ENCODE assay signal across 2 cellular contexts in the genomic region with DNA sequence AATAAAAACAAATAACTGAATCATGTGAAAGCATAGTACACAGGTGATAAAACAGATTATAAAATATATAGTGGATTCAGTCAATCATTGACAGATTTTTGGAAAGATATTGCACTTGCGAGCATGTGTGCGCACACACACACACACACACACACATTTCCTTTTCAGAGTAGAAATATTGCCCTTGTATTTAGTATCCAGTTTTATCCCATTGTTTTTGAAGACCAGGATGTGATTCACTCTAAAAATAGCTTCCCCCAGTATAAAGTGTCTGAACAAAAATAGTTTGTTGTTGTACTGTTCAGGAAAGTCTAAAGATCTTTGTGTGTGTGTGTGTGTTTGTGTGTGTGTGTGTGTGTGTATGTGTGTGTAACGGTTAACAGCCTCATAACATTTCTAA.
TF ChIP-seq lines count a peak whose summit lies in the region.

No MANE protein-coding gene starts in this region.

TF ChIP-seq in SK-N-SH, 30 proteins besides CTCF, POLR2A, EP300 and RAD21 (continued from another document):
- TF ChIP-seq, protein P1, sequence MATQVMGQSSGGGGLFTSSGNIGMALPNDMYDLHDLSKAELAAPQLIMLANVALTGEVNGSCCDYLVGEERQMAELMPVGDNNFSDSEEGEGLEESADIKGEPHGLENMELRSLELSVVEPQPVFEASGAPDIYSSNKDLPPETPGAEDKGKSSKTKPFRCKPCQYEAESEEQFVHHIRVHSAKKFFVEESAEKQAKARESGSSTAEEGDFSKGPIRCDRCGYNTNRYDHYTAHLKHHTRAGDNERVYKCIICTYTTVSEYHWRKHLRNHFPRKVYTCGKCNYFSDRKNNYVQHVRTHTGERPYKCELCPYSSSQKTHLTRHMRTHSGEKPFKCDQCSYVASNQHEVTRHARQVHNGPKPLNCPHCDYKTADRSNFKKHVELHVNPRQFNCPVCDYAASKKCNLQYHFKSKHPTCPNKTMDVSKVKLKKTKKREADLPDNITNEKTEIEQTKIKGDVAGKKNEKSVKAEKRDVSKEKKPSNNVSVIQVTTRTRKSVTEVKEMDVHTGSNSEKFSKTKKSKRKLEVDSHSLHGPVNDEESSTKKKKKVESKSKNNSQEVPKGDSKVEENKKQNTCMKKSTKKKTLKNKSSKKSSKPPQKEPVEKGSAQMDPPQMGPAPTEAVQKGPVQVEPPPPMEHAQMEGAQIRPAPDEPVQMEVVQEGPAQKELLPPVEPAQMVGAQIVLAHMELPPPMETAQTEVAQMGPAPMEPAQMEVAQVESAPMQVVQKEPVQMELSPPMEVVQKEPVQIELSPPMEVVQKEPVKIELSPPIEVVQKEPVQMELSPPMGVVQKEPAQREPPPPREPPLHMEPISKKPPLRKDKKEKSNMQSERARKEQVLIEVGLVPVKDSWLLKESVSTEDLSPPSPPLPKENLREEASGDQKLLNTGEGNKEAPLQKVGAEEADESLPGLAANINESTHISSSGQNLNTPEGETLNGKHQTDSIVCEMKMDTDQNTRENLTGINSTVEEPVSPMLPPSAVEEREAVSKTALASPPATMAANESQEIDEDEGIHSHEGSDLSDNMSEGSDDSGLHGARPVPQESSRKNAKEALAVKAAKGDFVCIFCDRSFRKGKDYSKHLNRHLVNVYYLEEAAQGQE (IDR thresholded peaks at IDR 0.05; ENCODE audit: low read depth, low read length): no peak
- TF ChIP-seq CHD2 (IDR thresholded peaks at IDR 0.05; ENCODE audit: low read length, partially characterized antibody) (no peak), MEF2A (IDR thresholded peaks at IDR 0.05; ENCODE audit: borderline replicate concordance, low read depth) (peak; percentile 58; the same call in 1 of the 2 replicates), EZH2phosphoT487 (IDR thresholded peaks at IDR 0.05; ENCODE audit: borderline replicate concordance, low read depth) (no peak), JUND (IDR thresholded peaks at IDR 0.05) (peak; percentile 46; the same call in 1 of the 2 replicates), RXRA (IDR thresholded peaks at IDR 0.05; ENCODE audit: borderline replicate concordance, low read depth) (no peak), RFX5 (IDR thresholded peaks at IDR 0.05; ENCODE audit: low read length) (no peak), MXI1 (IDR thresholded peaks at IDR 0.05; ENCODE audit: low read depth, low read length) (no peak), SIN3A (IDR thresholded peaks at IDR 0.05; ENCODE audit: borderline replicate concordance, low read depth, low read length) (no peak), TCF12 (IDR thresholded peaks at IDR 0.05) (peak; percentile 17; the same call in 1 of the 2 replicates), YY1 (IDR thresholded peaks at IDR 0.05; ENCODE audit: low read depth) (no peak)
- TF ChIP-seq, protein P2, sequence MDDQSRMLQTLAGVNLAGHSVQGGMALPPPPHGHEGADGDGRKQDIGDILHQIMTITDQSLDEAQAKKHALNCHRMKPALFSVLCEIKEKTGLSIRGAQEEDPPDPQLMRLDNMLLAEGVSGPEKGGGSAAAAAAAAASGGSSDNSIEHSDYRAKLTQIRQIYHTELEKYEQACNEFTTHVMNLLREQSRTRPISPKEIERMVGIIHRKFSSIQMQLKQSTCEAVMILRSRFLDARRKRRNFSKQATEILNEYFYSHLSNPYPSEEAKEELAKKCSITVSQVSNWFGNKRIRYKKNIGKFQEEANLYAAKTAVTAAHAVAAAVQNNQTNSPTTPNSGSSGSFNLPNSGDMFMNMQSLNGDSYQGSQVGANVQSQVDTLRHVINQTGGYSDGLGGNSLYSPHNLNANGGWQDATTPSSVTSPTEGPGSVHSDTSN (IDR thresholded peaks at IDR 0.05): 0 out of 2 replicates have a peak, but pooled peaks have one; percentile 14
- TF ChIP-seq, protein P3, sequence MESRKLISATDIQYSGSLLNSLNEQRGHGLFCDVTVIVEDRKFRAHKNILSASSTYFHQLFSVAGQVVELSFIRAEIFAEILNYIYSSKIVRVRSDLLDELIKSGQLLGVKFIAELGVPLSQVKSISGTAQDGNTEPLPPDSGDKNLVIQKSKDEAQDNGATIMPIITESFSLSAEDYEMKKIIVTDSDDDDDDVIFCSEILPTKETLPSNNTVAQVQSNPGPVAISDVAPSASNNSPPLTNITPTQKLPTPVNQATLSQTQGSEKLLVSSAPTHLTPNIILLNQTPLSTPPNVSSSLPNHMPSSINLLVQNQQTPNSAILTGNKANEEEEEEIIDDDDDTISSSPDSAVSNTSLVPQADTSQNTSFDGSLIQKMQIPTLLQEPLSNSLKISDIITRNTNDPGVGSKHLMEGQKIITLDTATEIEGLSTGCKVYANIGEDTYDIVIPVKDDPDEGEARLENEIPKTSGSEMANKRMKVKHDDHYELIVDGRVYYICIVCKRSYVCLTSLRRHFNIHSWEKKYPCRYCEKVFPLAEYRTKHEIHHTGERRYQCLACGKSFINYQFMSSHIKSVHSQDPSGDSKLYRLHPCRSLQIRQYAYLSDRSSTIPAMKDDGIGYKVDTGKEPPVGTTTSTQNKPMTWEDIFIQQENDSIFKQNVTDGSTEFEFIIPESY (IDR thresholded peaks at IDR 0.05; ENCODE audit: borderline replicate concordance, low read depth): no peak
- TF ChIP-seq, protein P4, sequence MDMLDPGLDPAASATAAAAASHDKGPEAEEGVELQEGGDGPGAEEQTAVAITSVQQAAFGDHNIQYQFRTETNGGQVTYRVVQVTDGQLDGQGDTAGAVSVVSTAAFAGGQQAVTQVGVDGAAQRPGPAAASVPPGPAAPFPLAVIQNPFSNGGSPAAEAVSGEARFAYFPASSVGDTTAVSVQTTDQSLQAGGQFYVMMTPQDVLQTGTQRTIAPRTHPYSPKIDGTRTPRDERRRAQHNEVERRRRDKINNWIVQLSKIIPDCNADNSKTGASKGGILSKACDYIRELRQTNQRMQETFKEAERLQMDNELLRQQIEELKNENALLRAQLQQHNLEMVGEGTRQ (IDR thresholded peaks at IDR 0.05; ENCODE audit: borderline replicate concordance, low read depth, low read length): no peak

TF ChIP-seq in SK-N-SH treated with all-trans-retinoic acid at 6 μM for 48 hours, 23 proteins besides CTCF, POLR2A, EP300 and RAD21 (continued from another document):
- TF ChIP-seq, protein P5, sequence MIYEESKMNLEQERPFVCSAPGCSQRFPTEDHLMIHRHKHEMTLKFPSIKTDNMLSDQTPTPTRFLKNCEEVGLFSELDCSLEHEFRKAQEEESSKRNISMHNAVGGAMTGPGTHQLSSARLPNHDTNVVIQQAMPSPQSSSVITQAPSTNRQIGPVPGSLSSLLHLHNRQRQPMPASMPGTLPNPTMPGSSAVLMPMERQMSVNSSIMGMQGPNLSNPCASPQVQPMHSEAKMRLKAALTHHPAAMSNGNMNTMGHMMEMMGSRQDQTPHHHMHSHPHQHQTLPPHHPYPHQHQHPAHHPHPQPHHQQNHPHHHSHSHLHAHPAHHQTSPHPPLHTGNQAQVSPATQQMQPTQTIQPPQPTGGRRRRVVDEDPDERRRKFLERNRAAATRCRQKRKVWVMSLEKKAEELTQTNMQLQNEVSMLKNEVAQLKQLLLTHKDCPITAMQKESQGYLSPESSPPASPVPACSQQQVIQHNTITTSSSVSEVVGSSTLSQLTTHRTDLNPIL (CRISPR knock-in tag; IDR thresholded peaks at IDR 0.05; ENCODE audit: low read depth): no peak
- TF ChIP-seq TOX (CRISPR knock-in tag; IDR thresholded peaks at IDR 0.05; ENCODE audit: borderline replicate concordance) (no peak), ZFP30 (CRISPR knock-in tag; IDR thresholded peaks at IDR 0.05) (no peak), SNAI2 (CRISPR knock-in tag; IDR thresholded peaks at IDR 0.05) (no peak), ESRRG (CRISPR knock-in tag; IDR thresholded peaks at IDR 0.05) (no peak), ZFP3 (CRISPR knock-in tag; IDR thresholded peaks at IDR 0.05) (no peak), ZNF70 (CRISPR knock-in tag; IDR thresholded peaks at IDR 0.05) (no peak)
- TF ChIP-seq, protein P6, sequence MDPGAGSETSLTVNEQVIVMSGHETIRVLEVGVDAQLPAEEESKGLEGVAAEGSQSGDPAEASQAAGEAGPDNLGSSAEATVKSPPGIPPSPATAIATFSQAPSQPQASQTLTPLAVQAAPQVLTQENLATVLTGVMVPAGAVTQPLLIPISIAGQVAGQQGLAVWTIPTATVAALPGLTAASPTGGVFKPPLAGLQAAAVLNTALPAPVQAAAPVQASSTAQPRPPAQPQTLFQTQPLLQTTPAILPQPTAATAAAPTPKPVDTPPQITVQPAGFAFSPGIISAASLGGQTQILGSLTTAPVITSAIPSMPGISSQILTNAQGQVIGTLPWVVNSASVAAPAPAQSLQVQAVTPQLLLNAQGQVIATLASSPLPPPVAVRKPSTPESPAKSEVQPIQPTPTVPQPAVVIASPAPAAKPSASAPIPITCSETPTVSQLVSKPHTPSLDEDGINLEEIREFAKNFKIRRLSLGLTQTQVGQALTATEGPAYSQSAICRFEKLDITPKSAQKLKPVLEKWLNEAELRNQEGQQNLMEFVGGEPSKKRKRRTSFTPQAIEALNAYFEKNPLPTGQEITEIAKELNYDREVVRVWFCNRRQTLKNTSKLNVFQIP (CRISPR knock-in tag; IDR thresholded peaks at IDR 0.05; ENCODE audit: borderline replicate concordance, low read depth): no peak
TF ChIP-seq in SK-N-SH treated with all-trans-retinoic acid at 6 μM for 48 hours: peak in this region for 0.
